In genomic region chr10:44035474-44036197, GRCh38 we compare ENCODE assay signal across 21 cellular contexts.
"Had no signal": no experiment of that assay in that cellular context is flagged by ENCODE, and none has a peak within 500 bp of the region (broad histone marks: within the 10 kb centered on the region; RNA-seq: fewer than 3 reads in every experiment).

No MANE protein-coding gene starts in this region.

- H3K4me3 Mint-ChIP-seq: activated naive CD8-positive, alpha-beta T cell treated with anti-CD3 and anti-CD28 coated beads for 36 hours; activated T-cell treated with anti-CD3 and anti-CD28 coated beads, Interleukin-2, amount 50 U/mL, for 24 hours; memory B cell; stimulated activated effector memory CD8-positive, alpha-beta T cell treated with anti-CD3 and anti-CD28 coated beads, Interleukin-12 subunit alpha, Interleukin-12 subunit beta, amount 100 ng/mL, for 72 hours; stimulated activated naive CD8-positive, alpha-beta T cell treated with anti-CD3 and anti-CD28 coated beads, Interleukin-15, amount 100 ng/mL, for 72 hours; T-helper 2 cell treated with Interferon-gamma antibody and Interleukin-4, amounts not matched to agents 5 μg/mL and 100 μg/mL, for 36 hours had no signal

- H3K27me3 ChIP-seq: dorsolateral prefrontal cortex, heart right ventricle, tibial nerve had no signal

- H3K4me3 ChIP-seq: dorsolateral prefrontal cortex, heart right ventricle, tibial nerve had no signal

- H3K4me1 Mint-ChIP-seq: activated naive CD8-positive, alpha-beta T cell treated with anti-CD3 and anti-CD28 coated beads for 36 hours; memory B cell; stimulated activated effector memory CD8-positive, alpha-beta T cell treated with anti-CD3 and anti-CD28 coated beads, Interleukin-12 subunit alpha, Interleukin-12 subunit beta, amount 100 ng/mL, for 72 hours; stimulated activated naive CD8-positive, alpha-beta T cell treated with anti-CD3 and anti-CD28 coated beads, Interleukin-15, amount 100 ng/mL, for 72 hours had no signal

- H3K27ac Mint-ChIP-seq: activated naive CD8-positive, alpha-beta T cell treated with anti-CD3 and anti-CD28 coated beads for 36 hours; activated T-cell treated with anti-CD3 and anti-CD28 coated beads, Interleukin-2, amount 50 U/mL, for 24 hours; activated T-helper 2 cell treated with anti-CD3 and anti-CD28 coated beads, Interferon-gamma antibody, Interleukin-2, Interleukin-4, amounts not matched to agents 10 μg/mL and 5 μg/mL and 100 μg/mL, durations not matched to agents 14 hours and 24 hours and 36 hours; memory B cell; stimulated activated effector memory CD8-positive, alpha-beta T cell treated with anti-CD3 and anti-CD28 coated beads, Interleukin-12 subunit alpha, Interleukin-12 subunit beta, amount 100 ng/mL, for 72 hours; stimulated activated naive CD8-positive, alpha-beta T cell treated with anti-CD3 and anti-CD28 coated beads, Interleukin-15, amount 100 ng/mL, for 72 hours; T-helper 2 cell treated with Interferon-gamma antibody and Interleukin-4, amounts not matched to agents 5 μg/mL and 100 μg/mL, for 36 hours had no signal

- H3K4me1 ChIP-seq: parathyroid adenoma had no signal

- H3K27me3 Mint-ChIP-seq: memory B cell had no signal

- H2AFZ ChIP-seq: parathyroid adenoma had no signal

- H3K27ac ChIP-seq: dorsolateral prefrontal cortex, heart right ventricle, parathyroid adenoma, tibial nerve, VCaP had no signal

- H3K9ac ChIP-seq: parathyroid adenoma had no signal

- DNase-seq: activated CD4-positive, CD25-positive, alpha-beta regulatory T cell treated with anti-CD3 and anti-CD28 coated beads, Interleukin-2, amount 50 U/mL, for 72 hours; activated naive CD4-positive, alpha-beta T cell treated with Interleukin-2 at 50 U/mL for 16 hours; activated naive CD8-positive, alpha-beta T cell treated with anti-CD3 and anti-CD28 coated beads for 36 hours; activated T-cell treated with anti-CD3 and anti-CD28 coated beads, Interleukin-2, amount 50 U/mL, for 24 hours; central memory CD4-positive, alpha-beta T cell; dorsolateral prefrontal cortex; heart right ventricle; islet precursor cell; left cardiac atrium; nucleus accumbens; small intestine; stimulated activated CD4-positive, alpha-beta T cell treated with anti-CD3 and anti-CD28 coated beads, Interleukin-2, amount 100 ng/mL, for 24 hours; stimulated activated naive CD8-positive, alpha-beta T cell treated with anti-CD3 and anti-CD28 coated beads, Interleukin-15, amount 100 ng/mL, for 72 hours had no signal

- ATAC-seq: heart right ventricle; sciatic nerve; stimulated activated effector memory CD8-positive, alpha-beta T cell treated with anti-CD3 and anti-CD28 coated beads, Interleukin-12 subunit alpha, Interleukin-12 subunit beta, amount 100 ng/mL, for 72 hours; stimulated activated naive CD8-positive, alpha-beta T cell treated with anti-CD3 and anti-CD28 coated beads, Interleukin-15, amount 100 ng/mL, for 72 hours had no signal

- H3K36me3 ChIP-seq: heart right ventricle, tibial nerve had no signal

- H3K36me3 Mint-ChIP-seq: activated naive CD8-positive, alpha-beta T cell treated with anti-CD3 and anti-CD28 coated beads for 36 hours; memory B cell; stimulated activated effector memory CD8-positive, alpha-beta T cell treated with anti-CD3 and anti-CD28 coated beads, Interleukin-12 subunit alpha, Interleukin-12 subunit beta, amount 100 ng/mL, for 72 hours had no signal

- H3K9me3 Mint-ChIP-seq: activated naive CD8-positive, alpha-beta T cell treated with anti-CD3 and anti-CD28 coated beads for 36 hours; activated T-cell treated with anti-CD3 and anti-CD28 coated beads, Interleukin-2, amount 50 U/mL, for 24 hours; activated T-helper 2 cell treated with anti-CD3 and anti-CD28 coated beads, Interferon-gamma antibody, Interleukin-2, Interleukin-4, amounts not matched to agents 10 μg/mL and 5 μg/mL and 100 μg/mL, durations not matched to agents 14 hours and 24 hours and 36 hours; memory B cell; stimulated activated effector memory CD8-positive, alpha-beta T cell treated with anti-CD3 and anti-CD28 coated beads, Interleukin-12 subunit alpha, Interleukin-12 subunit beta, amount 100 ng/mL, for 72 hours; stimulated activated naive CD8-positive, alpha-beta T cell treated with anti-CD3 and anti-CD28 coated beads, Interleukin-15, amount 100 ng/mL, for 72 hours; T-helper 2 cell treated with Interferon-gamma antibody and Interleukin-4, amounts not matched to agents 5 μg/mL and 100 μg/mL, for 36 hours had no signal
